Comparison of ENCODE assay signal across 8 cellular contexts in the genomic region with DNA sequence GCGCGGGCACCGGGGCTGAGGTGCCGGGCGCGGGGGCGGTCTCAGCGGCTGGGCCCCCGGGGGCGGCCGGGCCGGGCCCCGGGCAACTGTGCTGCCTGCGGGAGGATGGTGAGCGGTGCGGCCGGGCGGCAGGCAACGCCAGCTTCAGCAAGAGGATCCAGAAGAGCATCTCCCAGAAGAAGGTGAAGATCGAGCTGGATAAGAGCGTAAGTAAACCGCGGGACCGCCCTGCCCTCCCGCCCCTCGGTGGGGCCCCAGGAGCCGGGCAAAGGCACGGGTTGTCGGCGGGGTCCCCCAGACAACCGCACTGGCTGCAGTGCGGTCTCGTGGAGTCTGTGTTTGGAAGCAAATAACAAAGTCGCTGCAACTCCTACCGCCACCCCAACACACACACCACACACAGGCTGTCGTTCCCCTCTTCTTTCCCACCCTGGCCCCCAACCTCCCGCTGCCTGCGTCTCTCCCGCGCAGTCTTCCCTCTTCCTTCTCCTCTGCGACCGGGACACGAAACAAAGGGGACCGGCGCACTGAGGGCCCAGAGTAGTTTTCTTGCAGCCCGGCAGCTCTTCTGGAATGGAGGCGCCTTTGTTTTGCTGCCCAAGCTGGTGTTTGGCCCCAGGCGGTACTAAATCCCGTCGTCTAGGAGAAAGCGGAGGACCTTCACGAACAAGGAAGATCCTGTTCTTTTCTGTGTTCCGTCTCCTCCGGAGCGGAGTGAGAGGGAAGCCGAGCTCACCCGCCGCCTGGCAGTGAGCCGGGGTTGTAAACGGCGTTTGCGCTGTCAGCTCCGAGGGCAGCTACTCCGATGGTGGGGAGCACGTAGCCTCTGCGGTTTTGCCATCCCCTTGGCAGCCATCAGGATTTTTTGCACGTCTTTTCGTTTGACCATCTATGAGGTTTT. TPM values are rescaled to one million over a fixed set of nuclear protein-coding genes. Genes with fewer than 3 reads are reported as not detected.
DNase-seq lines count a peak whose midpoint lies in the region; ATAC-seq lines count a peak whose summit lies in the region.

No MANE protein-coding gene starts in this region.

- H3K18ac ChIP-seq in mesenchymal stem cell (ENCODE audit: low read depth in 1 of 2, low read length in 2 of 2) = peak overlapping the region in 1 of 2 experiments; percentile 68

- peak; percentile 23 for ATAC-seq in GM18907 (IDR thresholded peaks at IDR 0.05; ENCODE audit: unreplicated experiment)
- ATAC-seq in HG03135 (IDR thresholded peaks at IDR 0.05; ENCODE audit: unreplicated experiment) = peak; percentile 22
- peak; percentile 8 for ATAC-seq in effector memory CD8-positive, alpha-beta T cell (replicated peaks)

- no peak overlapping the region for H4K91ac ChIP-seq in mesenchymal stem cell (ENCODE audit: low read length)

- H2AK5ac ChIP-seq in mesenchymal stem cell (ENCODE audit: low read length, severe bottlenecking) = no peak overlapping the region

- H2BK12ac ChIP-seq in mesenchymal stem cell (ENCODE audit: low read length in 2 of 2) = no peak overlapping the region

- peak; percentile 82 for DNase-seq in AG20443 (ENCODE audit: low spot score)
- DNase-seq in NCI-H69 (lab: John Stamatoyannopoulos, UW) = peak; percentile 71
- peak; percentile 1 to 22 (median 7) for DNase-seq in activated CD8-positive, alpha-beta memory T cell treated with anti-CD3 and anti-CD28 coated beads for 48 hours (ENCODE audit: low read depth in 2 of 3, low spot score in 2 of 3)
- DNase-seq in effector memory CD8-positive, alpha-beta T cell = peak; percentile 36 to 42 (median 38)
- peak; percentile 80 for DNase-seq in mesenchymal stem cell
- peak; percentile 8 to 14 for DNase-seq in stimulated activated CD8-positive, alpha-beta memory T cell treated with anti-CD3 and anti-CD28 coated beads, Interleukin-15, amount 100 ng/mL, for 48 hours (ENCODE audit: low read depth in 2 of 2)

- H3K4me3 Mint-ChIP-seq in effector memory CD8-positive, alpha-beta T cell = peak overlapping the region; percentile 99

- no peaks in the 10 kb centered on the region for H3K9me3 ChIP-seq in mesenchymal stem cell (ENCODE audit: control insufficient read depth, low read length)

- H3K79me1 ChIP-seq in mesenchymal stem cell (replicated peaks; ENCODE audit: low read length, poor library complexity, severe bottlenecking) = peaks cover 10% of the 10 kb centered on the region

- peaks cover 28% of the 10 kb centered on the region for H3K36me3 Mint-ChIP-seq in effector memory CD8-positive, alpha-beta T cell (ENCODE audit: insufficient read depth)

- under 1% methylated on average over 60 of the region's 68 CpGs for WGBS in mesenchymal stem cell

- peaks cover 20 to 23% of the 10 kb centered on the region in 2 donors for H3K4me1 Mint-ChIP-seq in effector memory CD8-positive, alpha-beta T cell (ENCODE audit: low read depth in 2 of 2)

- no peaks in the 10 kb centered on the region for H3K27me3 Mint-ChIP-seq in effector memory CD8-positive, alpha-beta T cell

- H2BK120ac ChIP-seq in mesenchymal stem cell (ENCODE audit: low read depth, low read length) = no peak overlapping the region

- H3K27ac Mint-ChIP-seq in effector memory CD8-positive, alpha-beta T cell = peak overlapping the region; percentile 89 to 97

- peaks cover 3 to 16% of the 10 kb centered on the region in 2 experiments for H3K36me3 ChIP-seq in mesenchymal stem cell (ENCODE audit: control insufficient read depth in 1 of 2, insufficient read depth in 2 of 2, low read depth in 1 of 2, low read length in 2 of 2)

- H2BK5ac ChIP-seq in mesenchymal stem cell (ENCODE audit: low read depth, low read length, poor library complexity, severe bottlenecking) = no peak overlapping the region

- H3K27ac ChIP-seq in mesenchymal stem cell (ENCODE audit: low read length, poor library complexity, severe bottlenecking) = peak overlapping the region; percentile 52

- H3K14ac ChIP-seq in mesenchymal stem cell (ENCODE audit: low read length in 2 of 2) = peak overlapping the region in 1 of 2 experiments; percentile 19

- H3K23ac ChIP-seq in mesenchymal stem cell (ENCODE audit: low read length in 2 of 2) = peak overlapping the region in 1 of 2 experiments; percentile 90

- peak overlapping the region; percentile 92 to 96 for H3K4me3 ChIP-seq in mesenchymal stem cell (ENCODE audit: insufficient read depth in 1 of 2, low read depth in 1 of 2, low read length in 2 of 2)

- no peak overlapping the region for H2BK15ac ChIP-seq in mesenchymal stem cell (ENCODE audit: low read depth, poor library complexity, severe bottlenecking)

- no peaks in the 10 kb centered on the region for H3K4me1 ChIP-seq in mesenchymal stem cell (ENCODE audit: control insufficient read depth, insufficient read depth, low read depth, low read length)

- H3K4me2 ChIP-seq in mesenchymal stem cell (ENCODE audit: low read length, poor library complexity, severe bottlenecking) = peak overlapping the region; percentile 81

- H3K9ac ChIP-seq in mesenchymal stem cell (ENCODE audit: low read length) = peak overlapping the region; percentile 89

- no peaks in the 10 kb centered on the region for H3K9me3 Mint-ChIP-seq in effector memory CD8-positive, alpha-beta T cell

- no peaks in the 10 kb centered on the region for H3K27me3 ChIP-seq in mesenchymal stem cell (ENCODE audit: control insufficient read depth in 1 of 2, insufficient read depth in 1 of 2, low read length in 2 of 2)

- H3K4ac ChIP-seq in mesenchymal stem cell (ENCODE audit: low read depth in 1 of 2, low read length in 2 of 2) = peak overlapping the region in 1 of 2 experiments; percentile 54

- H2AFZ ChIP-seq in mesenchymal stem cell (ENCODE audit: low read depth, low read length) = peak overlapping the region; percentile 48

- no peak overlapping the region for H4K8ac ChIP-seq in mesenchymal stem cell (ENCODE audit: low read length)

RNA-seq across cellular contexts. Expression of gene SAP30, which starts 0.8 kb away (rescaled TPM):
- polyA plus RNA-seq in mesenchymal stem cell (2013, experiment 1 of 2) = 8.2 TPM
- polyA plus RNA-seq in mesenchymal stem cell (2013, experiment 2 of 2) = 9.6 TPM

RNA-seq across cellular contexts. Expression of gene SCRG1, which starts 27.4 kb away (rescaled TPM):
- 0.32 TPM for polyA plus RNA-seq in mesenchymal stem cell (2013, experiment 1 of 2)
- 0.34 TPM for polyA plus RNA-seq in mesenchymal stem cell (2013, experiment 2 of 2)

RNA-seq across cellular contexts. Expression of gene HMGB2, which starts 37.4 kb away (rescaled TPM):
- polyA plus RNA-seq in mesenchymal stem cell (2013, experiment 1 of 2) = 27.3 TPM
- polyA plus RNA-seq in mesenchymal stem cell (2013, experiment 2 of 2) = 28.6 TPM

Comparison
In these comparisons a context has a peak if more than half of its experiments do, and no peak if none do; other contexts are left out.
1. Peak in every context shown above with its lines: DNase-seq, ATAC-seq, H3K4me3 ChIP-seq and H3K27ac ChIP-seq.
2. DNase-seq: peak in every context shown above with its lines; median percentile 82 in AG20443; 80 in mesenchymal stem cell; 71 in NCI-H69; 38 in effector memory CD8-positive, alpha-beta T cell; 11 in stimulated activated CD8-positive, alpha-beta memory T cell treated with anti-CD3 and anti-CD28 coated beads, Interleukin-15, amount 100 ng/mL, for 48 hours; 7 in activated CD8-positive, alpha-beta memory T cell treated with anti-CD3 and anti-CD28 coated beads for 48 hours.